ENCODE assay signal across 10 cellular contexts in genomic region chr18:58438161-58438983, GRCh38.
DNase-seq lines count a peak whose midpoint lies in the region; ATAC-seq and TF ChIP-seq lines count a peak whose summit lies in the region.
"Had no signal": no experiment of that assay in that cellular context is flagged by ENCODE, and none has a peak within 500 bp of the region (broad histone marks: within the 10 kb centered on the region; RNA-seq: fewer than 3 reads in every experiment).

No MANE protein-coding gene starts in this region.

- no peaks in the 10 kb centered on the region for H3K27me3 ChIP-seq in stomach

- POLR2A ChIA-PET in activated CD4-positive, alpha-beta T cell treated with anti-CD3 and anti-CD28 coated beads for 36 hours (lab: Charles Lee) = no interaction called here
- POLR2A ChIA-PET in activated CD4-positive, alpha-beta memory T cell treated with anti-CD3 and anti-CD28 coated beads for 36 hours (lab: Charles Lee) = no interaction called here

- H3K27ac ChIP-seq in stomach = peak overlapping the region in 1 of 5 donors; percentile 3

- no peak for DNase-seq in activated CD4-positive, alpha-beta T cell treated with anti-CD3 and anti-CD28 coated beads for 36 hours
- DNase-seq in activated CD4-positive, alpha-beta T cell treated with anti-CD3 and anti-CD28 coated beads, Interleukin-2, amount 50 U/mL, for 1 hour = no peak
- DNase-seq in activated CD4-positive, alpha-beta memory T cell treated with anti-CD3 and anti-CD28 coated beads for 36 hours = peak; percentile 11
- DNase-seq in immature natural killer cell = peak; percentile 35 to 43 (median 36)
- no peak for DNase-seq in stomach
- DNase-seq in occipital lobe (lab: John Stamatoyannopoulos, UW) = no peak
- no peak for DNase-seq in stimulated activated CD4-positive, alpha-beta T cell treated with anti-CD3 and anti-CD28 coated beads, Interleukin-1b, Interleukin-23, amount 100 ng/mL, for 48 hours
- DNase-seq: AML-193 had no signal

- TF ChIP-seq POLR2A in stomach (IDR thresholded peaks at IDR 0.05) = no peak

- H3K4me1 Mint-ChIP-seq in activated CD4-positive, alpha-beta T cell treated with anti-CD3 and anti-CD28 coated beads for 36 hours = peaks cover 18% of the 10 kb centered on the region
- H3K4me1 Mint-ChIP-seq in activated CD4-positive, alpha-beta memory T cell treated with anti-CD3 and anti-CD28 coated beads for 36 hours (ENCODE audit: low read depth) = peaks cover 16% of the 10 kb centered on the region
- H3K4me1 Mint-ChIP-seq in immature natural killer cell = peaks cover 13% of the 10 kb centered on the region in 2 donors

- no peaks in the 10 kb centered on the region for H3K9me3 ChIP-seq in stomach

- peaks cover 5 to 14% (median 12%) of the 10 kb centered on the region in 4 donors for H3K4me1 ChIP-seq in stomach

- H3K9me3 Mint-ChIP-seq in activated CD4-positive, alpha-beta T cell treated with anti-CD3 and anti-CD28 coated beads for 36 hours (ENCODE audit: low read depth) = no peaks in the 10 kb centered on the region
- H3K9me3 Mint-ChIP-seq in activated CD4-positive, alpha-beta memory T cell treated with anti-CD3 and anti-CD28 coated beads for 36 hours = no peaks in the 10 kb centered on the region
- peaks cover 0 to 1% (median 0%) of the 10 kb centered on the region in 6 donors for H3K9me3 Mint-ChIP-seq in immature natural killer cell

- ATAC-seq in activated CD4-positive, alpha-beta T cell treated with anti-CD3 and anti-CD28 coated beads for 36 hours = peak; percentile 66
- no peak for ATAC-seq in HG02642 (IDR thresholded peaks at IDR 0.05; ENCODE audit: poor library complexity, unreplicated experiment)

- CTCF ChIA-PET in activated CD4-positive, alpha-beta T cell treated with anti-CD3 and anti-CD28 coated beads for 36 hours (lab: Charles Lee) = interaction anchor here (0.9 kb wide), 1 partner anchor 18 kb away, joined by 3 read pairs; no protein-coding TSS in a partner anchor
- CTCF ChIA-PET in activated CD4-positive, alpha-beta memory T cell treated with anti-CD3 and anti-CD28 coated beads for 36 hours (lab: Charles Lee) = interaction anchor here (0.7 kb wide), 1 partner anchor 326 kb away, joined by 3 read pairs; no protein-coding TSS in a partner anchor

- intact Hi-C loops in activated CD4-positive, alpha-beta T cell treated with anti-CD3 and anti-CD28 coated beads for 36 hours (cut with DNase I, micrococcal nuclease) = loop anchor here in 1 of 2 experiments (2.0 kb wide), 1 partner anchor 56 kb away; no protein-coding TSS in a partner anchor
- intact Hi-C loops in activated CD4-positive, alpha-beta memory T cell treated with anti-CD3 and anti-CD28 coated beads for 36 hours (cut with micrococcal nuclease) = no loop called here
- intact Hi-C loops in stomach (cut with DNase I; ENCODE audit: low total_unique reads) = no loop called here

- peak overlapping the region; percentile 54 for H3K4me3 Mint-ChIP-seq in activated CD4-positive, alpha-beta T cell treated with anti-CD3 and anti-CD28 coated beads for 36 hours
- peak overlapping the region; percentile 74 for H3K4me3 Mint-ChIP-seq in activated CD4-positive, alpha-beta memory T cell treated with anti-CD3 and anti-CD28 coated beads for 36 hours
- peak overlapping the region; percentile 84 to 92 (median 89) for H3K4me3 Mint-ChIP-seq in immature natural killer cell

- no peak for TF ChIP-seq EP300 in stomach (IDR thresholded peaks at IDR 0.05)

- no peaks in the 10 kb centered on the region for H3K36me3 ChIP-seq in stomach

- H3K27me3 Mint-ChIP-seq in activated CD4-positive, alpha-beta T cell treated with anti-CD3 and anti-CD28 coated beads for 36 hours = no peaks in the 10 kb centered on the region
- no peaks in the 10 kb centered on the region for H3K27me3 Mint-ChIP-seq in activated CD4-positive, alpha-beta memory T cell treated with anti-CD3 and anti-CD28 coated beads for 36 hours
- H3K27me3 Mint-ChIP-seq in immature natural killer cell (ENCODE audit: low read depth in 3 of 3) = peaks cover 0 to 5% (median 1%) of the 10 kb centered on the region in 3 donors
- H3K27me3 Mint-ChIP-seq: brain had no signal

- TF ChIP-seq CTCF in stomach (IDR thresholded peaks at IDR 0.05) = no peak

- 28 to 34% (median 31%) methylated on average over 6 of the region's 6 CpGs for WGBS in stomach, 5 donors

- H3K4me3 ChIP-seq in stomach = peak overlapping the region; percentile 20 to 37 (median 36)

- no peaks in the 10 kb centered on the region for H3K36me3 Mint-ChIP-seq in activated CD4-positive, alpha-beta T cell treated with anti-CD3 and anti-CD28 coated beads for 36 hours (ENCODE audit: low read depth)
- no peaks in the 10 kb centered on the region for H3K36me3 Mint-ChIP-seq in activated CD4-positive, alpha-beta memory T cell treated with anti-CD3 and anti-CD28 coated beads for 36 hours
- peaks cover 0 to 5% (median 0%) of the 10 kb centered on the region in 3 donors for H3K36me3 Mint-ChIP-seq in immature natural killer cell
- H3K36me3 Mint-ChIP-seq: brain had no signal

- H3K27ac Mint-ChIP-seq in activated CD4-positive, alpha-beta T cell treated with anti-CD3 and anti-CD28 coated beads for 36 hours = peak overlapping the region; percentile 78
- H3K27ac Mint-ChIP-seq in activated CD4-positive, alpha-beta memory T cell treated with anti-CD3 and anti-CD28 coated beads for 36 hours = peak overlapping the region; percentile 78
- peak overlapping the region; percentile 76 to 91 (median 85) for H3K27ac Mint-ChIP-seq in immature natural killer cell

Comparison
In these comparisons a context has a peak if more than half of its experiments do, and no peak if none do; other contexts are left out.
1. DNase-seq: peak in activated CD4-positive, alpha-beta memory T cell treated with anti-CD3 and anti-CD28 coated beads for 36 hours (single experiment) and immature natural killer cell (3 of 3); none in activated CD4-positive, alpha-beta T cell treated with anti-CD3 and anti-CD28 coated beads for 36 hours (single experiment), activated CD4-positive, alpha-beta T cell treated with anti-CD3 and anti-CD28 coated beads, Interleukin-2, amount 50 U/mL, for 1 hour (single experiment), stomach (single experiment), occipital lobe (single experiment) and stimulated activated CD4-positive, alpha-beta T cell treated with anti-CD3 and anti-CD28 coated beads, Interleukin-1b, Interleukin-23, amount 100 ng/mL, for 48 hours (single experiment).
2. Peak in every context shown above with its lines, with median percentiles within 50 percentile points of each other: H3K27ac Mint-ChIP-seq and H3K4me3 Mint-ChIP-seq.